Comparison of ENCODE assay signal across 19 cellular contexts in genomic region chr2:117828870-117829269, GRCh38. TPM values are rescaled to one million over a fixed set of nuclear protein-coding genes. Genes with fewer than 3 reads are reported as not detected.
DNase-seq lines count a peak whose midpoint lies in the region; ATAC-seq and TF ChIP-seq lines count a peak whose summit lies in the region.
"Had no signal": no experiment of that assay in that cellular context is flagged by ENCODE, and none has a peak within 500 bp of the region (broad histone marks: within the 10 kb centered on the region; RNA-seq: fewer than 3 reads in every experiment).

No MANE protein-coding gene starts in this region.

- POLR2A ChIA-PET in CD4-positive, alpha-beta T cell (lab: Charles Lee), result interaction anchor here (1.0 kb wide), 1 partner anchor 14 kb away, joined by 3 read pairs; the partner anchor contains the start of gene DDX18
- POLR2A ChIA-PET in naive thymus-derived CD8-positive, alpha-beta T cell (lab: Charles Lee), result no interaction called here

- H3K27me3 Mint-ChIP-seq in activated T-cell treated with anti-CD3 and anti-CD28 coated beads, Interleukin-2, amount 50 U/mL, for 72 hours (ENCODE audit: low read depth), result no peaks in the 10 kb centered on the region
- no peaks in the 10 kb centered on the region for H3K27me3 Mint-ChIP-seq in activated T-cell treated with anti-CD3 and anti-CD28 coated beads, Interleukin-2, amount 50 U/mL, for 4 hours (ENCODE audit: low read depth)
- no peaks in the 10 kb centered on the region for H3K27me3 Mint-ChIP-seq in CD4-positive, alpha-beta T cell
- no peaks in the 10 kb centered on the region for H3K27me3 Mint-ChIP-seq in activated T-helper 17 cell treated with anti-CD3 and anti-CD28 coated beads, Interleukin-2, amount 50 U/mL, for 72 hours
- no peaks in the 10 kb centered on the region for H3K27me3 Mint-ChIP-seq in naive thymus-derived CD8-positive, alpha-beta T cell

- peaks cover 21 to 44% of the 10 kb centered on the region in 2 donors for H3K36me3 Mint-ChIP-seq in activated T-cell treated with anti-CD3 and anti-CD28 coated beads, Interleukin-2, amount 50 U/mL, for 72 hours (ENCODE audit: insufficient read depth in 2 of 2)
- H3K36me3 Mint-ChIP-seq in activated T-cell treated with anti-CD3 and anti-CD28 coated beads, Interleukin-2, amount 50 U/mL, for 4 hours (ENCODE audit: insufficient read depth), result peaks cover 72% of the 10 kb centered on the region
- peaks cover 100% of the 10 kb centered on the region for H3K36me3 Mint-ChIP-seq in CD4-positive, alpha-beta T cell (ENCODE audit: low read depth)
- peaks cover 100% of the 10 kb centered on the region for H3K36me3 Mint-ChIP-seq in activated T-helper 17 cell treated with anti-CD3 and anti-CD28 coated beads, Interleukin-2, amount 50 U/mL, for 72 hours (ENCODE audit: low read depth)
- peaks cover 16 to 98% (median 42%) of the 10 kb centered on the region in 3 donors for H3K36me3 Mint-ChIP-seq in naive thymus-derived CD8-positive, alpha-beta T cell

- no peak for DNase-seq in activated T-cell treated with anti-CD3 and anti-CD28 coated beads, Interleukin-2, amount 50 U/mL, for 72 hours
- no peak for DNase-seq in activated T-cell treated with anti-CD3 and anti-CD28 coated beads, Interleukin-2, amount 50 U/mL, for 4 hours
- no peak for DNase-seq in CD4-positive, alpha-beta T cell
- DNase-seq in naive thymus-derived CD8-positive, alpha-beta T cell, result no peak
- no peak for DNase-seq in NCI-H128 (lab: John Stamatoyannopoulos, UW; ENCODE audit: unreplicated experiment)
- DNase-seq: DND-41, MG63, NCI-H1417 treated with DMSO at 0.1 percent for 48 hours, NCI-H187, NCI-H446 treated with DMSO at 0.1 percent for 48 hours, NCI-H526 treated with DMSO at 0.1 percent for 48 hours, OCI-M1 had no signal

- CTCF ChIA-PET in CD4-positive, alpha-beta T cell (lab: Charles Lee), result interaction anchor here (1.2 to 2.5 kb wide), 2 partner anchors 10 to 14 kb away, joined by 3 to 8 read pairs; partner anchors contain the start of gene DDX18

- intact Hi-C loops in CD4-positive, alpha-beta T cell (cut with DNase I, micrococcal nuclease), result no loop called here

- no peak for ATAC-seq in activated T-cell treated with anti-CD3 and anti-CD28 coated beads, Interleukin-2, amount 50 U/mL, for 72 hours (replicated peaks in 1 of 2)
- ATAC-seq in activated T-cell treated with anti-CD3 and anti-CD28 coated beads, Interleukin-2, amount 50 U/mL, for 4 hours, result no peak
- no peak for ATAC-seq in CD4-positive, alpha-beta T cell (ENCODE audit: poor library complexity)
- no peak for ATAC-seq in activated T-helper 17 cell treated with anti-CD3 and anti-CD28 coated beads, Interleukin-2, amount 50 U/mL, for 72 hours (replicated peaks)
- ATAC-seq in naive thymus-derived CD8-positive, alpha-beta T cell, result no peak
- ATAC-seq in HG02885 (IDR thresholded peaks at IDR 0.05; ENCODE audit: poor library complexity, unreplicated experiment), result no peak
- ATAC-seq: GM12878, K562, Right ventricle myocardium inferior had no signal

- H3K27ac Mint-ChIP-seq in activated T-cell treated with anti-CD3 and anti-CD28 coated beads, Interleukin-2, amount 50 U/mL, for 72 hours, result peak overlapping the region; percentile 67
- H3K27ac Mint-ChIP-seq in CD4-positive, alpha-beta T cell, result peak overlapping the region; percentile 61
- H3K27ac Mint-ChIP-seq in activated T-helper 17 cell treated with anti-CD3 and anti-CD28 coated beads, Interleukin-2, amount 50 U/mL, for 72 hours, result peak overlapping the region; percentile 20
- H3K27ac Mint-ChIP-seq in naive thymus-derived CD8-positive, alpha-beta T cell, result peak overlapping the region in 8 of 10 donors; percentile 15 to 77 (median 54)

- no peaks in the 10 kb centered on the region for H3K27me3 ChIP-seq in CD4-positive, alpha-beta T cell (ENCODE audit: control insufficient read depth, insufficient read depth, low read length)
- H3K27me3 ChIP-seq: MG63, SJSA1 had no signal

- H3K4me1 Mint-ChIP-seq in activated T-cell treated with anti-CD3 and anti-CD28 coated beads, Interleukin-2, amount 50 U/mL, for 72 hours (ENCODE audit: low read depth), result no peaks in the 10 kb centered on the region
- H3K4me1 Mint-ChIP-seq in activated T-cell treated with anti-CD3 and anti-CD28 coated beads, Interleukin-2, amount 50 U/mL, for 4 hours (ENCODE audit: low read depth), result no peaks in the 10 kb centered on the region
- H3K4me1 Mint-ChIP-seq in CD4-positive, alpha-beta T cell (ENCODE audit: low read depth), result no peaks in the 10 kb centered on the region
- H3K4me1 Mint-ChIP-seq in activated T-helper 17 cell treated with anti-CD3 and anti-CD28 coated beads, Interleukin-2, amount 50 U/mL, for 72 hours, result no peaks in the 10 kb centered on the region
- peaks cover 0 to 12% (median 0%) of the 10 kb centered on the region in 4 donors for H3K4me1 Mint-ChIP-seq in naive thymus-derived CD8-positive, alpha-beta T cell
- H3K4me1 Mint-ChIP-seq: CD14-positive monocyte had no signal

- no peak for TF ChIP-seq CTCF in CD4-positive, alpha-beta T cell (IDR thresholded peaks at IDR 0.05)

- H3K9me3 Mint-ChIP-seq in activated T-cell treated with anti-CD3 and anti-CD28 coated beads, Interleukin-2, amount 50 U/mL, for 72 hours, result no peaks in the 10 kb centered on the region
- H3K9me3 Mint-ChIP-seq in activated T-cell treated with anti-CD3 and anti-CD28 coated beads, Interleukin-2, amount 50 U/mL, for 4 hours, result no peaks in the 10 kb centered on the region
- H3K9me3 Mint-ChIP-seq in CD4-positive, alpha-beta T cell, result no peaks in the 10 kb centered on the region
- H3K9me3 Mint-ChIP-seq in activated T-helper 17 cell treated with anti-CD3 and anti-CD28 coated beads, Interleukin-2, amount 50 U/mL, for 72 hours, result no peaks in the 10 kb centered on the region
- H3K9me3 Mint-ChIP-seq in naive thymus-derived CD8-positive, alpha-beta T cell, result peaks cover 0 to 2% (median 0%) of the 10 kb centered on the region in 9 donors

- H3K9me3 ChIP-seq in CD4-positive, alpha-beta T cell (ENCODE audit: control insufficient read depth, low read length), result no peaks in the 10 kb centered on the region
- H3K9me3 ChIP-seq: MG63, SJSA1 had no signal

- H3K27ac ChIP-seq in CD4-positive, alpha-beta T cell (ENCODE audit: low read depth, low read length), result no peak overlapping the region
- H3K27ac ChIP-seq: SJSA1 had no signal

- no peak overlapping the region for H3K4me3 Mint-ChIP-seq in activated T-cell treated with anti-CD3 and anti-CD28 coated beads, Interleukin-2, amount 50 U/mL, for 72 hours
- no peak overlapping the region for H3K4me3 Mint-ChIP-seq in activated T-cell treated with anti-CD3 and anti-CD28 coated beads, Interleukin-2, amount 50 U/mL, for 4 hours
- no peak overlapping the region for H3K4me3 Mint-ChIP-seq in CD4-positive, alpha-beta T cell
- no peak overlapping the region for H3K4me3 Mint-ChIP-seq in activated T-helper 17 cell treated with anti-CD3 and anti-CD28 coated beads, Interleukin-2, amount 50 U/mL, for 72 hours
- no peak overlapping the region for H3K4me3 Mint-ChIP-seq in naive thymus-derived CD8-positive, alpha-beta T cell
- H3K4me3 Mint-ChIP-seq: CD14-positive monocyte had no signal

RNA-seq across cellular contexts. Expression of gene DDX18, which starts 14.4 kb away (rescaled TPM):
- total RNA-seq in activated T-cell treated with anti-CD3 and anti-CD28 coated beads, Interleukin-2, amount 50 U/mL, for 72 hours, result 100 to 1,000 TPM in 1 of 2 donors, 10 to 100 TPM in 1; 92.4 to 107 TPM
- 100 to 1,000 TPM; 204 to 229 (median 210) TPM for total RNA-seq in activated T-cell treated with anti-CD3 and anti-CD28 coated beads, Interleukin-2, amount 50 U/mL, for 4 hours
- total RNA-seq in CD4-positive, alpha-beta T cell, result 100 to 1,000 TPM; 172 to 177 TPM
- 100 to 1,000 TPM in 1 of 2 donors, 10 to 100 TPM in 1; 93.9 to 115 TPM for total RNA-seq in activated T-helper 17 cell treated with anti-CD3 and anti-CD28 coated beads, Interleukin-2, amount 50 U/mL, for 72 hours
- total RNA-seq in naive thymus-derived CD8-positive, alpha-beta T cell, result 100 to 1,000 TPM; 120 to 129 TPM
- 10 to 100 TPM; 41.4 to 44.5 (median 43.8) TPM for polyA plus RNA-seq in naive thymus-derived CD8-positive, alpha-beta T cell
